ENCODE assay signal across 8 cellular contexts in the genomic region with DNA sequence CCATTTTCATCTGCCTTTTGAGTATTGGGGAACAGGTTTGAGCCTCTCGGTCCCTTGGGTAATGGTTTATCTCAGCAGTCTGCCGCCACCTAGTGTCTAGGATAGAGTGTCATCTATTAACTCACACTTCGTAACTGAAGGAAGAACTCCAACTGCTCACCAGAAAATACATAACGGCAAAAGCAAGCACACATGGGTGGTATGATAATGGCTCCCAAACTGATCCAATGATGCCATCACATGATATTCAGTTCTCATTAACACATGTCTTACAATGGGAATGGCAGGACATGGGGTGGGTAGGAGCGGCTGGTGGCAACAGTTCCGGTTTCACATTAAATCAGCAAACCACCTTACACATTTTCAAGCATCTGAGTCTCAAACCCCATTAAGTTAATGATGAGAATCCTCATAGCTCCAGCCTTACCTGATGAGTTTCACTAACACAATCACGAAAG.
DNase-seq lines count a peak whose midpoint lies in the region.

No MANE protein-coding gene starts in this region.

- DNase-seq in DMS153 treated with DMSO at 0.1 percent for 48 hours (lab: John Stamatoyannopoulos, UW; ENCODE audit: unreplicated experiment) (peak; percentile 33), DMS153 (lab: John Stamatoyannopoulos, UW) (no peak), H4 (ENCODE audit: low spot score) (peak; percentile 73), MG63 (peak; percentile 59), SJSA1 (ENCODE audit: low read depth in 1 of 2, low spot score in 2 of 2) (peak; percentile 60 to 66), brain pericyte (ENCODE audit: low read depth, low spot score) (peak; percentile 8), kidney glomerular epithelial cell (lab: John Stamatoyannopoulos, UW) (peak; percentile 60)
- peak; percentile 4 to 19 for DNase-seq in stimulated activated CD4-positive, alpha-beta T cell treated with anti-CD3 and anti-CD28 coated beads, Interleukin-4, amount 100 ng/mL, for 48 hours (ENCODE audit: low read depth in 2 of 2)

- H3K27me3 ChIP-seq in MG63 (no peaks in the 10 kb centered on the region), SJSA1 (replicated peaks) (no peaks in the 10 kb centered on the region)

- H3K9me3 ChIP-seq in MG63 (no peaks in the 10 kb centered on the region), SJSA1 (replicated peaks) (no peaks in the 10 kb centered on the region)

- H3K36me3 ChIP-seq in MG63 (no peaks in the 10 kb centered on the region), SJSA1 (no peaks in the 10 kb centered on the region)

- H3K4me1 ChIP-seq in SJSA1 (replicated peaks): peaks cover 46% of the 10 kb centered on the region

- H3K4me3 ChIP-seq in MG63 (no peak overlapping the region), SJSA1 (no peak overlapping the region)

- no peak overlapping the region for H3K27ac ChIP-seq in SJSA1
